Comparison of ENCODE assay signal across 10 cellular contexts in genomic region chr1:165877940-165878556, GRCh38. TPM values are rescaled to one million over a fixed set of nuclear protein-coding genes. Genes with fewer than 3 reads are reported as not detected.
DNase-seq lines count a peak whose midpoint lies in the region; ATAC-seq and TF ChIP-seq lines count a peak whose summit lies in the region.
"Had no signal": no experiment of that assay in that cellular context is flagged by ENCODE, and none has a peak within 500 bp of the region (broad histone marks: within the 10 kb centered on the region; RNA-seq: fewer than 3 reads in every experiment).

No MANE protein-coding gene starts in this region.

- H3K9me3 Mint-ChIP-seq in activated naive CD8-positive, alpha-beta T cell treated with anti-CD3 and anti-CD28 coated beads for 36 hours = no peaks in the 10 kb centered on the region
- H3K9me3 Mint-ChIP-seq in immature natural killer cell = no peaks in the 10 kb centered on the region
- no peaks in the 10 kb centered on the region for H3K9me3 Mint-ChIP-seq in CD4-positive, alpha-beta T cell

- POLR2A ChIA-PET in CD4-positive, alpha-beta T cell (lab: Charles Lee) = no interaction called here

- H3K27ac Mint-ChIP-seq in activated naive CD8-positive, alpha-beta T cell treated with anti-CD3 and anti-CD28 coated beads for 36 hours = peak overlapping the region; percentile 35
- no peak overlapping the region for H3K27ac Mint-ChIP-seq in immature natural killer cell
- no peak overlapping the region for H3K27ac Mint-ChIP-seq in CD4-positive, alpha-beta T cell

- DNase-seq in activated naive CD8-positive, alpha-beta T cell treated with anti-CD3 and anti-CD28 coated beads for 36 hours = no peak
- DNase-seq in DMS 273 (lab: John Stamatoyannopoulos, UW; ENCODE audit: unreplicated experiment) (no peak), immature natural killer cell (no peak), LoVo (ENCODE audit: low spot score) (no peak)
- DNase-seq in CD4-positive, alpha-beta T cell = no peak
- DNase-seq: right lobe of liver had no signal

- peaks cover 50% of the 10 kb centered on the region for H3K36me3 Mint-ChIP-seq in activated naive CD8-positive, alpha-beta T cell treated with anti-CD3 and anti-CD28 coated beads for 36 hours
- peaks cover 0 to 18% (median 8%) of the 10 kb centered on the region in 3 donors for H3K36me3 Mint-ChIP-seq in immature natural killer cell
- H3K36me3 Mint-ChIP-seq in CD4-positive, alpha-beta T cell (ENCODE audit: low read depth) = no peaks in the 10 kb centered on the region

- intact Hi-C loops in CD4-positive, alpha-beta T cell (cut with DNase I, micrococcal nuclease) = no loop called here

- ATAC-seq in GM18858 (IDR thresholded peaks at IDR 0.05; ENCODE audit: unreplicated experiment) (peak; percentile 63), GM21423 (IDR thresholded peaks at IDR 0.05; ENCODE audit: unreplicated experiment) (peak; percentile 63), HG03175 (IDR thresholded peaks at IDR 0.05; ENCODE audit: unreplicated experiment) (peak; percentile 67)
- ATAC-seq in CD4-positive, alpha-beta T cell (ENCODE audit: poor library complexity) = no peak
- ATAC-seq: right lobe of liver had no signal

- H3K27me3 Mint-ChIP-seq in activated naive CD8-positive, alpha-beta T cell treated with anti-CD3 and anti-CD28 coated beads for 36 hours = peaks cover 15% of the 10 kb centered on the region
- peaks cover 0 to 6% (median 2%) of the 10 kb centered on the region in 3 donors for H3K27me3 Mint-ChIP-seq in immature natural killer cell (ENCODE audit: low read depth in 3 of 3)
- peaks cover 6% of the 10 kb centered on the region for H3K27me3 Mint-ChIP-seq in CD4-positive, alpha-beta T cell

- peaks cover 39% of the 10 kb centered on the region for H3K4me1 Mint-ChIP-seq in activated naive CD8-positive, alpha-beta T cell treated with anti-CD3 and anti-CD28 coated beads for 36 hours
- peaks cover 29 to 56% of the 10 kb centered on the region in 2 donors for H3K4me1 Mint-ChIP-seq in immature natural killer cell
- H3K4me1 Mint-ChIP-seq in CD4-positive, alpha-beta T cell (ENCODE audit: low read depth) = peaks cover 31% of the 10 kb centered on the region

- CTCF ChIA-PET in CD4-positive, alpha-beta T cell (lab: Charles Lee) = no interaction called here

- H3K9me3 ChIP-seq in CD4-positive, alpha-beta T cell (ENCODE audit: control insufficient read depth, low read length) = no peaks in the 10 kb centered on the region
- H3K9me3 ChIP-seq: ascending aorta, right lobe of liver had no signal

- H3K4me3 Mint-ChIP-seq in activated naive CD8-positive, alpha-beta T cell treated with anti-CD3 and anti-CD28 coated beads for 36 hours = no peak overlapping the region
- peak overlapping the region in 1 of 5 donors; percentile 2 for H3K4me3 Mint-ChIP-seq in immature natural killer cell
- no peak overlapping the region for H3K4me3 Mint-ChIP-seq in CD4-positive, alpha-beta T cell

- H3K27me3 ChIP-seq in CD4-positive, alpha-beta T cell (ENCODE audit: control insufficient read depth, insufficient read depth, low read length) = no peaks in the 10 kb centered on the region
- H3K27me3 ChIP-seq: ascending aorta, right lobe of liver had no signal

- no peak for TF ChIP-seq CTCF in CD4-positive, alpha-beta T cell (IDR thresholded peaks at IDR 0.05)

- H3K27ac ChIP-seq in CD4-positive, alpha-beta T cell (ENCODE audit: low read depth, low read length) = no peak overlapping the region
- H3K27ac ChIP-seq: ascending aorta, right lobe of liver had no signal

RNA-seq across cellular contexts. Expression of gene UCK2, which starts 50.6 kb away (rescaled TPM):
- total RNA-seq in activated naive CD8-positive, alpha-beta T cell treated with anti-CD3 and anti-CD28 coated beads for 36 hours = 10 to 100 TPM; 88.6 to 92.2 TPM
- polyA plus RNA-seq in immature natural killer cell = 10 to 100 TPM; 18.4 to 28.7 (median 24.8) TPM
- under 1 TPM; 0.67 to 0.71 TPM for total RNA-seq in CD4-positive, alpha-beta T cell

Comparison
In these comparisons a context has a peak if more than half of its experiments do, and no peak if none do; other contexts are left out.
1. RNA of gene UCK2, which starts 50.6 kb away (total RNA-seq): 88.6 to 92.2 TPM in activated naive CD8-positive, alpha-beta T cell treated with anti-CD3 and anti-CD28 coated beads for 36 hours; 0.67 to 0.71 TPM in CD4-positive, alpha-beta T cell; every median in the first group is over 10 times any median in the second.